20 cellular contexts compared by ENCODE assay signal in the genomic region with DNA sequence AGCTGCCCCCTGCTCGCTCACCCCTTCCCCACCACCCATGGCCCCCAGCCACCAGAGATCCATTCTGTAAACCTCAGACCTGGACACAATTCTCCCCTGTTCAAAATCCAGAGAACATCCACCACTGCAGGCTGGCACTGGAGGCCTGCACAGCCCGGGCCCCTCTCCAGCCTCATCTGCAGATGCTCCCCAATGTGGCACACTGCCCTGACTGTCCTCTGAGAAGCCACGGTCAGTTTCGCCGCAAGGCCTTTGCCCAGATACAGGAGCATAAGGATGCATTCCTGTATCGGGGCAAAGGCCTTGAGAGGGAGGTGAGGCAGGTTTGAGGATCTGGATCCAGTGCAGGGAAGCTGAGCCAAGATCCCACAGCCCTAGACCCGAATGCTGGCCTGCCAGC.
A peak's percentile ranks its signal among the peaks of the same experiment; 100 is the strongest.
DNase-seq lines count a peak whose midpoint lies in the region.
"Had no signal": no experiment of that assay in that cellular context is flagged by ENCODE, and none has a peak within 500 bp of the region (broad histone marks: within the 10 kb centered on the region; RNA-seq: fewer than 3 reads in every experiment).

No MANE protein-coding gene starts in this region.

- no peaks in the 10 kb centered on the region for H3K36me3 Mint-ChIP-seq in activated naive CD4-positive, alpha-beta T cell treated with anti-CD3 and anti-CD28 coated beads for 36 hours (ENCODE audit: low read depth)
- H3K36me3 Mint-ChIP-seq: CD14-positive monocyte had no signal

- no peaks in the 10 kb centered on the region for H3K4me1 Mint-ChIP-seq in activated naive CD4-positive, alpha-beta T cell treated with anti-CD3 and anti-CD28 coated beads for 36 hours (ENCODE audit: low read depth)

- H3K4me3 Mint-ChIP-seq in activated naive CD4-positive, alpha-beta T cell treated with anti-CD3 and anti-CD28 coated beads for 36 hours, result no peak overlapping the region
- H3K4me3 Mint-ChIP-seq: CD14-positive monocyte had no signal

- no peaks in the 10 kb centered on the region for H3K27me3 Mint-ChIP-seq in activated naive CD4-positive, alpha-beta T cell treated with anti-CD3 and anti-CD28 coated beads for 36 hours (ENCODE audit: low read depth)

- H3K9me3 Mint-ChIP-seq in activated naive CD4-positive, alpha-beta T cell treated with anti-CD3 and anti-CD28 coated beads for 36 hours, result no peaks in the 10 kb centered on the region
- H3K9me3 Mint-ChIP-seq: CD14-positive monocyte had no signal

- DNase-seq in Ammon's horn (ENCODE audit: low spot score), result peak; percentile 76
- DNase-seq in cerebellar cortex (ENCODE audit: low spot score), result peak; percentile 45
- DNase-seq in hypothalamus (lab: John Stamatoyannopoulos, UW), result peak in 32 of 51 donors; percentile 5 to 78 (median 48)
- peak; percentile 17 for DNase-seq in occipital lobe (lab: John Stamatoyannopoulos, UW)
- DNase-seq in activated effector memory CD4-positive, alpha-beta T cell treated with anti-CD3 and anti-CD28 coated beads, Interleukin-2, amount 50 U/mL, for 16 hours, result no peak
- DNase-seq in NCI-H69 (lab: John Stamatoyannopoulos, UW), result no peak
- no peak for DNase-seq in activated T-cell treated with anti-CD3 and anti-CD28 coated beads, Interleukin-2, amount 50 U/mL, for 48 hours
- DNase-seq in activated naive CD4-positive, alpha-beta T cell treated with anti-CD3 and anti-CD28 coated beads for 36 hours, result no peak
- DNase-seq: 8988T, AML-193, GDM1, GOT3, HCEC 1CT, KG1, NCI-H1105, NCI-H1694, NCI-H2081, NCI-H2171 treated with DMSO at 0.1 percent for 48 hours, NCI-H524 treated with DMSO at 0.1 percent for 48 hours had no signal

- no peak overlapping the region for H3K27ac Mint-ChIP-seq in activated naive CD4-positive, alpha-beta T cell treated with anti-CD3 and anti-CD28 coated beads for 36 hours
- H3K27ac Mint-ChIP-seq: CD14-positive monocyte had no signal

- intact Hi-C loops in activated naive CD4-positive, alpha-beta T cell treated with anti-CD3 and anti-CD28 coated beads for 36 hours (cut with micrococcal nuclease), result no loop called here

- CTCF ChIA-PET in activated naive CD4-positive, alpha-beta T cell treated with anti-CD3 and anti-CD28 coated beads for 36 hours (lab: Charles Lee), result no interaction called here

Comparison
In these comparisons a context has a peak if more than half of its experiments do, and no peak if none do; other contexts are left out.
1. DNase-seq: peak in Ammon's horn (single experiment), cerebellar cortex (single experiment), hypothalamus (32 of 51) and occipital lobe (single experiment); none in activated effector memory CD4-positive, alpha-beta T cell treated with anti-CD3 and anti-CD28 coated beads, Interleukin-2, amount 50 U/mL, for 16 hours (single experiment), NCI-H69 (single experiment), activated T-cell treated with anti-CD3 and anti-CD28 coated beads, Interleukin-2, amount 50 U/mL, for 48 hours (0 of 2) and activated naive CD4-positive, alpha-beta T cell treated with anti-CD3 and anti-CD28 coated beads for 36 hours (single experiment).